ENCODE assay signal across 1 cellular context in the genomic region with DNA sequence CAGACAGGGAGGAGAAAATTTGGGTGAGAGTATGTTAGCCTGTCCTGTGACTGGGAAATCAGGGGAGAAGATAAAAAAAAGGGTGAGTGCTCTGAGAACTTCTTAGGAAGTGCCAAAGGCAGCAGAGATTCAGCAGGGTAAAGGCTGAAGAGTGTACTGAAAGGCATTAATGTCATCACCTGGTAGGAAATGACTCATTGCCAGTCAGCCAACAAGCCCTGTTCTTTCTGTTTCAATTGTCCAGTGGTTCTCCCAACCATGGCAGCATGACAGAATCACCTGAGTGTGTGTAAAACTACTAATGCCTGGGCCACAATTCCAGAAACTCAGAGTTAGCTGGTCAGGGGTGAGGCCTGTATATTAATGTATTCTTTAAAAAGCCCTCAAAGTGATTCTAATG.
A peak's percentile ranks its signal among the peaks of the same experiment; 100 is the strongest.
TF ChIP-seq lines count a peak whose summit lies in the region.

No MANE protein-coding gene starts in this region.

TF ChIP-seq in GM12878, 131 proteins besides CTCF, POLR2A, EP300 and RAD21 (continued from another document):
- TF ChIP-seq CEBPZ (IDR thresholded peaks at IDR 0.05; ENCODE audit: low read depth, low read length) (no peak), SMAD5 (IDR thresholded peaks at IDR 0.05; ENCODE audit: low read depth) (no peak), MAX (IDR thresholded peaks at IDR 0.05; ENCODE audit: low read depth, low read length) (no peak), STAT1 (conservative IDR thresholded peaks at IDR 0.05) (no peak), ZNF687 (IDR thresholded peaks at IDR 0.05) (peak; percentile 28; the same call in 1 of the 2 replicates), RUNX3 (IDR thresholded peaks at IDR 0.05; ENCODE audit: low read length) (peak; percentile 42; the same call in 1 of the 2 replicates), TARDBP (IDR thresholded peaks at IDR 0.05; ENCODE audit: borderline replicate concordance) (no peak), MTA3 (IDR thresholded peaks at IDR 0.05; ENCODE audit: borderline replicate concordance, low read length) (no peak), TBL1XR1 (IDR thresholded peaks at IDR 0.05; ENCODE audit: low read depth, low read length) (no peak), MYB (IDR thresholded peaks at IDR 0.05; ENCODE audit: borderline replicate concordance, low read depth, low read length) (no peak), TCF7 (IDR thresholded peaks at IDR 0.05; ENCODE audit: borderline replicate concordance) (no peak), RBBP5 (conservative IDR thresholded peaks at IDR 0.05) (no peak), JUNB (IDR thresholded peaks at IDR 0.05) (peak; percentile 72), CEBPB (IDR thresholded peaks at IDR 0.05; ENCODE audit: borderline replicate concordance in 1 of 2, low read depth in 2 of 2, low read length in 2 of 2) (no peak), SPI1 (IDR thresholded peaks at IDR 0.05; ENCODE audit: borderline replicate concordance, insufficient read depth, low read depth, low read length) (no peak), SIN3A (IDR thresholded peaks at IDR 0.05; ENCODE audit: low read depth, low read length) (no peak), MLLT1 (IDR thresholded peaks at IDR 0.05) (no peak), KLF5 (IDR thresholded peaks at IDR 0.05; ENCODE audit: partially characterized antibody) (no peak), RAD51 (IDR thresholded peaks at IDR 0.05) (0 out of 2 replicates have a peak, but pooled peaks have one; percentile 30), EZH2 (IDR thresholded peaks at IDR 0.05; ENCODE audit: borderline replicate concordance, control insufficient read depth, low read depth, low read length) (no peak), NFIC (IDR thresholded peaks at IDR 0.05; ENCODE audit: low read depth, low read length) (no peak; the same call in 1 of the 2 replicates), EGR1 (IDR thresholded peaks at IDR 0.05; ENCODE audit: borderline replicate concordance in 1 of 2, low read depth in 2 of 2, low read length in 2 of 2) (no peak), ZNF207 (IDR thresholded peaks at IDR 0.05; ENCODE audit: borderline replicate concordance) (no peak)
- TF ChIP-seq, protein P1, sequence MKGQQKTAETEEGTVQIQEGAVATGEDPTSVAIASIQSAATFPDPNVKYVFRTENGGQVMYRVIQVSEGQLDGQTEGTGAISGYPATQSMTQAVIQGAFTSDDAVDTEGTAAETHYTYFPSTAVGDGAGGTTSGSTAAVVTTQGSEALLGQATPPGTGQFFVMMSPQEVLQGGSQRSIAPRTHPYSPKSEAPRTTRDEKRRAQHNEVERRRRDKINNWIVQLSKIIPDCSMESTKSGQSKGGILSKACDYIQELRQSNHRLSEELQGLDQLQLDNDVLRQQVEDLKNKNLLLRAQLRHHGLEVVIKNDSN (IDR thresholded peaks at IDR 0.05; ENCODE audit: borderline replicate concordance, extremely low read length, insufficient read depth, low read depth, low read length): no peak
- TF ChIP-seq, protein P2, sequence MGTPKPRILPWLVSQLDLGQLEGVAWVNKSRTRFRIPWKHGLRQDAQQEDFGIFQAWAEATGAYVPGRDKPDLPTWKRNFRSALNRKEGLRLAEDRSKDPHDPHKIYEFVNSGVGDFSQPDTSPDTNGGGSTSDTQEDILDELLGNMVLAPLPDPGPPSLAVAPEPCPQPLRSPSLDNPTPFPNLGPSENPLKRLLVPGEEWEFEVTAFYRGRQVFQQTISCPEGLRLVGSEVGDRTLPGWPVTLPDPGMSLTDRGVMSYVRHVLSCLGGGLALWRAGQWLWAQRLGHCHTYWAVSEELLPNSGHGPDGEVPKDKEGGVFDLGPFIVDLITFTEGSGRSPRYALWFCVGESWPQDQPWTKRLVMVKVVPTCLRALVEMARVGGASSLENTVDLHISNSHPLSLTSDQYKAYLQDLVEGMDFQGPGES (IDR thresholded peaks at IDR 0.05): no peak
- TF ChIP-seq, protein P3, sequence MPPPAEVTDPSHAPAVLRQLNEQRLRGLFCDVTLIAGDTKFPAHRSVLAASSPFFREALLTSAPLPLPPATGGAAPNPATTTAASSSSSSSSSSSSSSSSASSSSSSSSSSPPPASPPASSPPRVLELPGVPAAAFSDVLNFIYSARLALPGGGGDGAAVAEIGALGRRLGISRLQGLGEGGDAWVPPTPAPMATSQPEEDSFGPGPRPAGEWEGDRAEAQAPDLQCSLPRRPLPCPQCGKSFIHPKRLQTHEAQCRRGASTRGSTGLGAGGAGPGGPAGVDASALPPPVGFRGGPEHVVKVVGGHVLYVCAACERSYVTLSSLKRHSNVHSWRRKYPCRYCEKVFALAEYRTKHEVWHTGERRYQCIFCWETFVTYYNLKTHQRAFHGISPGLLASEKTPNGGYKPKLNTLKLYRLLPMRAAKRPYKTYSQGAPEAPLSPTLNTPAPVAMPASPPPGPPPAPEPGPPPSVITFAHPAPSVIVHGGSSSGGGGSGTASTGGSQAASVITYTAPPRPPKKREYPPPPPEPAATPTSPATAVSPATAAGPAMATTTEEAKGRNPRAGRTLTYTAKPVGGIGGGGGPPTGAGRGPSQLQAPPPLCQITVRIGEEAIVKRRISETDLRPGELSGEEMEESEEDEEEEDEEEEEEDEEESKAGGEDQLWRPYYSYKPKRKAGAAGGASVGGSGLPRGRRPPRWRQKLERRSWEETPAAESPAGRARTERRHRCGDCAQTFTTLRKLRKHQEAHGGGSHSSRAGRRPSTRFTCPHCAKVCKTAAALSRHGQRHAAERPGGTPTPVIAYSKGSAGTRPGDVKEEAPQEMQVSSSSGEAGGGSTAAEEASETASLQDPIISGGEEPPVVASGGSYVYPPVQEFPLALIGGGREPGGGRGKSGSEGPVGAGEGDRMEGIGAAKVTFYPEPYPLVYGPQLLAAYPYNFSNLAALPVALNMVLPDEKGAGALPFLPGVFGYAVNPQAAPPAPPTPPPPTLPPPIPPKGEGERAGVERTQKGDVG (CRISPR knock-in tag; IDR thresholded peaks at IDR 0.05): no peak
- TF ChIP-seq, protein P4, sequence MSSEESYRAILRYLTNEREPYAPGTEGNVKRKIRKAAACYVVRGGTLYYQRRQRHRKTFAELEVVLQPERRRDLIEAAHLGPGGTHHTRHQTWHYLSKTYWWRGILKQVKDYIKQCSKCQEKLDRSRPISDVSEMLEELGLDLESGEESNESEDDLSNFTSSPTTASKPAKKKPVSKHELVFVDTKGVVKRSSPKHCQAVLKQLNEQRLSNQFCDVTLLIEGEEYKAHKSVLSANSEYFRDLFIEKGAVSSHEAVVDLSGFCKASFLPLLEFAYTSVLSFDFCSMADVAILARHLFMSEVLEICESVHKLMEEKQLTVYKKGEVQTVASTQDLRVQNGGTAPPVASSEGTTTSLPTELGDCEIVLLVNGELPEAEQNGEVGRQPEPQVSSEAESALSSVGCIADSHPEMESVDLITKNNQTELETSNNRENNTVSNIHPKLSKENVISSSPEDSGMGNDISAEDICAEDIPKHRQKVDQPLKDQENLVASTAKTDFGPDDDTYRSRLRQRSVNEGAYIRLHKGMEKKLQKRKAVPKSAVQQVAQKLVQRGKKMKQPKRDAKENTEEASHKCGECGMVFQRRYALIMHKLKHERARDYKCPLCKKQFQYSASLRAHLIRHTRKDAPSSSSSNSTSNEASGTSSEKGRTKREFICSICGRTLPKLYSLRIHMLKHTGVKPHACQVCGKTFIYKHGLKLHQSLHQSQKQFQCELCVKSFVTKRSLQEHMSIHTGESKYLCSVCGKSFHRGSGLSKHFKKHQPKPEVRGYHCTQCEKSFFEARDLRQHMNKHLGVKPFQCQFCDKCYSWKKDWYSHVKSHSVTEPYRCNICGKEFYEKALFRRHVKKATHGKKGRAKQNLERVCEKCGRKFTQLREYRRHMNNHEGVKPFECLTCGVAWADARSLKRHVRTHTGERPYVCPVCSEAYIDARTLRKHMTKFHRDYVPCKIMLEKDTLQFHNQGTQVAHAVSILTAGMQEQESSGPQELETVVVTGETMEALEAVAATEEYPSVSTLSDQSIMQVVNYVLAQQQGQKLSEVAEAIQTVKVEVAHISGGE (CRISPR knock-in tag; IDR thresholded peaks at IDR 0.05): no peak
